Comparison of ENCODE assay signal across 23 cellular contexts in genomic region chr5:131005963-131006684, GRCh38.
DNase-seq lines count a peak whose midpoint lies in the region; ATAC-seq, FAIRE-seq and TF ChIP-seq lines count a peak whose summit lies in the region.
"Had no signal": no experiment of that assay in that cellular context is flagged by ENCODE, and none has a peak within 500 bp of the region (broad histone marks: within the 10 kb centered on the region; RNA-seq: fewer than 3 reads in every experiment).

No MANE protein-coding gene starts in this region.

- no peaks in the 10 kb centered on the region for H3K9me1 ChIP-seq in K562 (ENCODE audit: control insufficient read depth, insufficient read depth, low read length)

- H3K27me3 ChIP-seq in Caco-2 (replicated peaks; ENCODE audit: control insufficient read depth, insufficient read depth, low read length) (no peaks in the 10 kb centered on the region), K562 (ENCODE audit: control insufficient read depth in 2 of 2, insufficient read depth in 2 of 2, low read length in 2 of 2) (peaks cover 2 to 6% of the 10 kb centered on the region in 2 experiments; a peak in 2 of 5 replicates)
- H3K27me3 ChIP-seq: SJCRH30 had no signal

- peak in 1 of 2 experiments; percentile 35; a peak in 2 of 4 replicates for TF ChIP-seq RAD21 in K562 (CRISPR knock-in tag; conservative IDR thresholded peaks at IDR 0.05 in 1 of 2, IDR thresholded peaks at IDR 0.05 in 1 of 2)

- CTCF ChIA-PET in Caco-2 (lab: Charles Lee) = interaction anchor here (0.6 kb wide), 1 partner anchor 135 kb away, joined by 5 read pairs; no protein-coding TSS in a partner anchor
- CTCF ChIA-PET in K562 (lab: Yijun Ruan, JAX; ENCODE audit: low intra/inter-chr PET ratio) = no interaction called here
- CTCF ChIA-PET in activated CD4-positive, alpha-beta T cell treated with anti-CD3 and anti-CD28 coated beads for 36 hours (lab: Charles Lee) = interaction anchor here (0.6 kb wide), 1 partner anchor 82 kb away, joined by 3 read pairs; no protein-coding TSS in a partner anchor

- H3K36me3 ChIP-seq in Caco-2 (ENCODE audit: control insufficient read depth, insufficient read depth, low read length) (no peaks in the 10 kb centered on the region), K562 (ENCODE audit: control insufficient read depth, insufficient read depth, low read length) (no peaks in the 10 kb centered on the region), mucosa of descending colon (ENCODE audit: low read depth) (no peaks in the 10 kb centered on the region)
- H3K36me3 ChIP-seq: SJCRH30 had no signal

- H3K4me1 Mint-ChIP-seq in Caco-2 (ENCODE audit: low read depth, unreplicated experiment) = no peaks in the 10 kb centered on the region
- H3K4me1 Mint-ChIP-seq in activated CD4-positive, alpha-beta T cell treated with anti-CD3 and anti-CD28 coated beads for 36 hours = no peaks in the 10 kb centered on the region
- H3K4me1 Mint-ChIP-seq: activated naive CD4-positive, alpha-beta T cell treated with anti-CD3 and anti-CD28 coated beads, Interleukin-2, amount 10 ng/mL, durations not matched to agents 7 days and 5 days; CD14-positive monocyte; natural killer cell; stimulated activated effector memory CD8-positive, alpha-beta T cell treated with anti-CD3 and anti-CD28 coated beads, Interleukin-12 subunit alpha, Interleukin-12 subunit beta, amount 100 ng/mL, for 72 hours had no signal

- no peak for TF ChIP-seq EP300 in K562 (IDR thresholded peaks at IDR 0.05; ENCODE audit: low read length)

- H3K36me3 Mint-ChIP-seq in Caco-2 (ENCODE audit: insufficient read depth, unreplicated experiment) = no peaks in the 10 kb centered on the region
- H3K36me3 Mint-ChIP-seq in activated CD4-positive, alpha-beta T cell treated with anti-CD3 and anti-CD28 coated beads for 36 hours (ENCODE audit: low read depth) = no peaks in the 10 kb centered on the region
- H3K36me3 Mint-ChIP-seq: activated naive CD4-positive, alpha-beta T cell treated with anti-CD3 and anti-CD28 coated beads, Interleukin-2, amount 10 ng/mL, durations not matched to agents 7 days and 5 days; CD14-positive monocyte; natural killer cell; stimulated activated effector memory CD8-positive, alpha-beta T cell treated with anti-CD3 and anti-CD28 coated beads, Interleukin-12 subunit alpha, Interleukin-12 subunit beta, amount 100 ng/mL, for 72 hours had no signal

- H3K4me3 ChIP-seq in Caco-2 (ENCODE audit: low read depth, low read length) = no peak overlapping the region
- H3K4me3 ChIP-seq in LNCaP clone FGC (ENCODE audit: low read depth, low read length) = no peak overlapping the region
- no peak overlapping the region for H3K4me3 ChIP-seq in K562
- H3K4me3 ChIP-seq in mucosa of descending colon = no peak overlapping the region
- H3K4me3 ChIP-seq: SJCRH30 had no signal

- no peak overlapping the region for H3K27ac Mint-ChIP-seq in Caco-2 (ENCODE audit: unreplicated experiment)
- no peak overlapping the region for H3K27ac Mint-ChIP-seq in activated CD4-positive, alpha-beta T cell treated with anti-CD3 and anti-CD28 coated beads for 36 hours
- H3K27ac Mint-ChIP-seq: activated naive CD4-positive, alpha-beta T cell treated with anti-CD3 and anti-CD28 coated beads, Interleukin-2, amount 10 ng/mL, durations not matched to agents 7 days and 5 days; CD14-positive monocyte; natural killer cell; stimulated activated effector memory CD8-positive, alpha-beta T cell treated with anti-CD3 and anti-CD28 coated beads, Interleukin-12 subunit alpha, Interleukin-12 subunit beta, amount 100 ng/mL, for 72 hours had no signal

- TF ChIP-seq CTCF in Caco-2 (IDR thresholded peaks at IDR 0.05; ENCODE audit: insufficient read depth in 1 of 2, low read depth in 1 of 2, low read length in 1 of 2, severe bottlenecking in 1 of 2, unreplicated experiment in 1 of 2) (peak; percentile 27 to 32), LNCaP clone FGC (IDR thresholded peaks at IDR 0.05; ENCODE audit: control insufficient read depth, extremely low read depth, insufficient read depth) (peak; percentile 20; the same call in 1 of the 2 replicates), K562 (IDR thresholded peaks at IDR 0.05 in 2 of 3, conservative IDR thresholded peaks at IDR 0.05 in 1 of 3; ENCODE audit: insufficient read depth in 2 of 3, low read depth in 1 of 3, low read length in 3 of 3) (peak in 2 of 3 experiments; percentile 12 to 24; a peak in 1 of 6 replicates), mucosa of descending colon (IDR thresholded peaks at IDR 0.05) (no peak)

- H3K9ac ChIP-seq in K562 (ENCODE audit: insufficient read depth in 1 of 2, low read depth in 2 of 2, low read length in 2 of 2) = no peak overlapping the region

- ATAC-seq in K562 = peak; percentile 37; the same call in 1 of the 3 replicates
- peak; percentile 22 for ATAC-seq in mucosa of descending colon
- no peak for ATAC-seq in activated CD4-positive, alpha-beta T cell treated with anti-CD3 and anti-CD28 coated beads for 36 hours
- no peak for ATAC-seq in GM19328 (IDR thresholded peaks at IDR 0.05; ENCODE audit: unreplicated experiment)
- ATAC-seq: natural killer cell; right cardiac atrium; stimulated activated effector memory CD8-positive, alpha-beta T cell treated with anti-CD3 and anti-CD28 coated beads, Interleukin-12 subunit alpha, Interleukin-12 subunit beta, amount 100 ng/mL, for 72 hours had no signal

- DNase-seq in Caco-2 (peak in 1 of 2 experiments; percentile 17), LNCaP clone FGC (ENCODE audit: low read depth) (no peak), K562 (ENCODE audit: extremely low read depth in 1 of 4, low spot score in 3 of 4) (no peak), mucosa of descending colon (no peak), NCI-H1105 treated with DMSO at 0.1 percent for 48 hours (lab: John Stamatoyannopoulos, UW) (no peak)
- no peak for DNase-seq in activated CD4-positive, alpha-beta T cell treated with anti-CD3 and anti-CD28 coated beads for 36 hours
- no peak for DNase-seq in activated T-cell treated with anti-CD3 and anti-CD28 coated beads, Interleukin-2, amount 50 U/mL, for 48 hours
- DNase-seq: activated naive CD4-positive, alpha-beta T cell treated with anti-CD3 and anti-CD28 coated beads, Interleukin-2, amount 10 ng/mL, durations not matched to agents 7 days and 5 days; GF-D8; H7; hypothalamus; natural killer cell; NCI-H2029; right cardiac atrium; stimulated activated CD4-positive, alpha-beta T cell treated with anti-CD3 and anti-CD28 coated beads, Interleukin-4, amount 100 ng/mL, for 4 hours; trophoblast cell had no signal

- no peak for TF ChIP-seq POLR2A in K562 (conservative IDR thresholded peaks at IDR 0.05)

- H3K79me2 ChIP-seq in K562 (ENCODE audit: control insufficient read depth, insufficient read depth, low read length) = no peaks in the 10 kb centered on the region

- no peak overlapping the region for H2AFZ ChIP-seq in K562 (ENCODE audit: low read depth, low read length)

- no peak overlapping the region for H3K27ac ChIP-seq in K562 (ENCODE audit: extremely low read depth, low read depth, low read length)
- H3K27ac ChIP-seq: epithelial cell of prostate, SJCRH30 had no signal

- H3K9me3 Mint-ChIP-seq in Caco-2 (ENCODE audit: unreplicated experiment) = no peaks in the 10 kb centered on the region
- H3K9me3 Mint-ChIP-seq in activated CD4-positive, alpha-beta T cell treated with anti-CD3 and anti-CD28 coated beads for 36 hours (ENCODE audit: low read depth) = no peaks in the 10 kb centered on the region
- H3K9me3 Mint-ChIP-seq: activated naive CD4-positive, alpha-beta T cell treated with anti-CD3 and anti-CD28 coated beads, Interleukin-2, amount 10 ng/mL, durations not matched to agents 7 days and 5 days; natural killer cell; stimulated activated effector memory CD8-positive, alpha-beta T cell treated with anti-CD3 and anti-CD28 coated beads, Interleukin-12 subunit alpha, Interleukin-12 subunit beta, amount 100 ng/mL, for 72 hours had no signal

- H3K4me1 ChIP-seq in Caco-2 (no peaks in the 10 kb centered on the region), K562 (replicated peaks in 1 of 2; ENCODE audit: control insufficient read depth in 2 of 2, insufficient read depth in 2 of 2, low read length in 2 of 2) (0 out of 5 replicates have a peak, but pooled peaks cover 0 to 3% of the 10 kb centered on the region in 2 experiments), mucosa of descending colon (ENCODE audit: low read depth) (no peaks in the 10 kb centered on the region)
- H3K4me1 ChIP-seq: SJCRH30 had no signal

- H3K4me3 Mint-ChIP-seq in Caco-2 (ENCODE audit: unreplicated experiment) = no peak overlapping the region
- no peak overlapping the region for H3K4me3 Mint-ChIP-seq in activated CD4-positive, alpha-beta T cell treated with anti-CD3 and anti-CD28 coated beads for 36 hours
- H3K4me3 Mint-ChIP-seq: activated naive CD4-positive, alpha-beta T cell treated with anti-CD3 and anti-CD28 coated beads, Interleukin-2, amount 10 ng/mL, durations not matched to agents 7 days and 5 days; CD14-positive monocyte; natural killer cell; stimulated activated effector memory CD8-positive, alpha-beta T cell treated with anti-CD3 and anti-CD28 coated beads, Interleukin-12 subunit alpha, Interleukin-12 subunit beta, amount 100 ng/mL, for 72 hours had no signal

- in situ Hi-C loops in K562 (cut with MboI) = no loop called here

- no peak overlapping the region for H3K4me2 ChIP-seq in K562 (ENCODE audit: insufficient read depth, low read length)

- POLR2A ChIA-PET in Caco-2 (lab: Charles Lee) = no interaction called here
- POLR2A ChIA-PET in K562 (lab: Yijun Ruan, JAX) = interaction anchor here (1.3 kb wide), 1 partner anchor 18 kb away, joined by 3 read pairs; no protein-coding TSS in a partner anchor
- POLR2A ChIA-PET in activated CD4-positive, alpha-beta T cell treated with anti-CD3 and anti-CD28 coated beads for 36 hours (lab: Charles Lee) = no interaction called here

- intact Hi-C loops in Caco-2 (cut with micrococcal nuclease; ENCODE audit: unreplicated experiment) (loop anchor here (1.0 to 10.0 kb wide), 5 partner anchors 104 to 899 kb away; no protein-coding TSS in a partner anchor), K562 (cut with micrococcal nuclease) (loop anchor here (2.0 to 10.0 kb wide), 2 partner anchors 377 to 409 kb away; no protein-coding TSS in a partner anchor), mucosa of descending colon (cut with DNase I, micrococcal nuclease) (no loop called here)
- intact Hi-C loops in activated CD4-positive, alpha-beta T cell treated with anti-CD3 and anti-CD28 coated beads for 36 hours (cut with DNase I, micrococcal nuclease) = no loop called here

- BruUV-seq in Caco-2 (replicated peaks; lab: Mats Ljungman, UMichigan) (no TSS peak), K562 (replicated peaks; lab: Mats Ljungman, UMichigan) (no TSS peak)

- H3K9me3 ChIP-seq in Caco-2 = no peaks in the 10 kb centered on the region
- H3K9me3 ChIP-seq in K562 (replicated peaks; ENCODE audit: control insufficient read depth, insufficient read depth, low read depth, low read length) = no peaks in the 10 kb centered on the region
- no peaks in the 10 kb centered on the region for H3K9me3 ChIP-seq in mucosa of descending colon
- H3K9me3 ChIP-seq: SJCRH30 had no signal

- no peak for FAIRE-seq in K562 (lab: Jason Lieb, UNC)
- FAIRE-seq: colon, GM18507 had no signal

- WGBS in K562 (ENCODE audit: insufficient coverage, low coverage, missing lambda C conversion rate) = 3% methylated on average over 3 of the region's 3 CpGs

- H4K20me1 ChIP-seq in K562 (replicated peaks; ENCODE audit: control insufficient read depth, insufficient read depth, low read length) = no peaks in the 10 kb centered on the region

- peaks cover 10% of the 10 kb centered on the region for H3K27me3 Mint-ChIP-seq in Caco-2 (ENCODE audit: insufficient read depth, unreplicated experiment)
- H3K27me3 Mint-ChIP-seq in activated CD4-positive, alpha-beta T cell treated with anti-CD3 and anti-CD28 coated beads for 36 hours = peaks cover 4% of the 10 kb centered on the region

Comparison
In these comparisons a context has a peak if more than half of its experiments do, and no peak if none do; other contexts are left out.
1. ATAC-seq: peak in K562 (single experiment) and mucosa of descending colon (single experiment); none in activated CD4-positive, alpha-beta T cell treated with anti-CD3 and anti-CD28 coated beads for 36 hours (single experiment) and GM19328 (single experiment).
2. intact Hi-C loops: an anchor here in Caco-2 (1.0 to 10.0 kb wide) and K562 (2.0 to 10.0 kb wide); none called in mucosa of descending colon and activated CD4-positive, alpha-beta T cell treated with anti-CD3 and anti-CD28 coated beads for 36 hours.